ENCODE assay signal across 19 cellular contexts in genomic region chr2:225355788-225356187, GRCh38. TPM values are rescaled to one million over a fixed set of nuclear protein-coding genes. Genes with fewer than 3 reads are reported as not detected.
"Had no signal": no experiment of that assay in that cellular context is flagged by ENCODE, and none has a peak within 500 bp of the region (broad histone marks: within the 10 kb centered on the region; RNA-seq: fewer than 3 reads in every experiment).

No MANE protein-coding gene starts in this region.

- H3K36me3 ChIP-seq: left ventricle myocardium inferior, neutrophil, thoracic aorta, upper lobe of right lung had no signal

- H2AFZ ChIP-seq: hepatocyte, parathyroid adenoma had no signal

- DNase-seq: activated CD4-positive, alpha-beta T cell treated with anti-CD3 and anti-CD28 coated beads for 48 hours; activated CD8-positive, alpha-beta T cell treated with anti-CD3 and anti-CD28 coated beads for 36 hours; activated effector memory CD4-positive, alpha-beta T cell treated with Interleukin-2 at 50 U/mL for 16 hours; activated naive CD4-positive, alpha-beta T cell treated with anti-CD3 and anti-CD28 coated beads, Interleukin-2, amount 50 U/mL, for 16 hours; activated T-cell treated with anti-CD3 and anti-CD28 coated beads, Interleukin-2, amount 50 U/mL, for 4 hours; kidney; left ventricle myocardium inferior; naive thymus-derived CD8-positive, alpha-beta T cell; upper lobe of right lung had no signal

- H3K4me2 ChIP-seq: hepatocyte had no signal

- H3K4me3 ChIP-seq: hepatocyte, left ventricle myocardium inferior, thoracic aorta, upper lobe of right lung had no signal

- ATAC-seq: activated CD8-positive, alpha-beta T cell treated with anti-CD3 and anti-CD28 coated beads for 36 hours; activated T-cell treated with anti-CD3 and anti-CD28 coated beads, Interleukin-2, amount 50 U/mL, for 4 hours; naive thymus-derived CD8-positive, alpha-beta T cell; stimulated activated effector memory CD8-positive, alpha-beta T cell treated with anti-CD3 and anti-CD28 coated beads, Interleukin-12 subunit alpha, Interleukin-12 subunit beta, amount 100 ng/mL, for 72 hours; upper lobe of right lung; WTC11 had no signal

- H3K27me3 ChIP-seq: hepatocyte, neutrophil, upper lobe of right lung had no signal

- H3K4me1 ChIP-seq: left ventricle myocardium inferior, parathyroid adenoma, upper lobe of right lung had no signal

- H3K27ac ChIP-seq: hepatocyte, left ventricle myocardium inferior, neutrophil, parathyroid adenoma, thoracic aorta, upper lobe of right lung had no signal

- H3K9ac ChIP-seq: parathyroid adenoma had no signal

- H3K79me2 ChIP-seq: hepatocyte, parathyroid adenoma had no signal

- H3K9me3 ChIP-seq: left ventricle myocardium inferior, neutrophil, thoracic aorta, upper lobe of right lung had no signal

RNA-seq across cellular contexts. Expression of gene NYAP2, which starts 43.7 kb away (rescaled TPM):
- total RNA-seq: activated CD8-positive, alpha-beta T cell treated with anti-CD3 and anti-CD28 coated beads for 36 hours; bronchial epithelial cell; dermis microvascular lymphatic vessel endothelial cell; epithelial cell of proximal tubule; left ventricle myocardium inferior; renal cortical epithelial cell; WTC11 had no signal
- polyA plus RNA-seq: naive thymus-derived CD8-positive, alpha-beta T cell had no signal
